In the genomic region with DNA sequence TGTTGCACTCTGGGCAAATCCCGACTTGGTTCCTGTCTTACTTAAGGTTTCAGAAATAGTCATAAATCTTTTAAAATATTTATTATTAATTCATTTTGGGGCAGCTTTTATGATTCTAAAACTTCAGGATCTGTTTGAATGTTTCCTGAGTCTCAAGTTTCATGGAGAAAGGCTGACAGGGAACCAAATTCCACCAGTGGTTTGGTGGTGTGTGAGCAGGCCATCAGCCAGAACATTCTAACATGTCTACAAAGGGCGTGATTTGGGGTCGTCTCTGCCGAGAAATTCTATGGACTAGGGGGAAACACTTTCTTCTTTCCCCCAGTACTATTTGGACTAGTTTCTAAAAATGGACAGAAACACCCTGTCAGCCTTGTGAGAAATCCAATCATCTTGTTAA, we compare ENCODE assay signal across 14 cellular contexts.
A peak's percentile ranks its signal among the peaks of the same experiment; 100 is the strongest.
DNase-seq lines count a peak whose midpoint lies in the region; ATAC-seq lines count a peak whose summit lies in the region.
"Had no signal": no experiment of that assay in that cellular context is flagged by ENCODE, and none has a peak within 500 bp of the region (broad histone marks: within the 10 kb centered on the region; RNA-seq: fewer than 3 reads in every experiment).

No MANE protein-coding gene starts in this region.

- H3K9me3 ChIP-seq in right cardiac atrium (ENCODE audit: control insufficient read depth, low read length) (no peaks in the 10 kb centered on the region), neuronal stem cell (replicated peaks in 1 of 2; ENCODE audit: control insufficient read depth in 2 of 2, insufficient read depth in 1 of 2, low read depth in 1 of 2, low read length in 2 of 2) (no peaks in the 10 kb centered on the region)
- H3K9me3 ChIP-seq: SJSA1 had no signal

- WGBS in right cardiac atrium, result 50% methylated on average over 4 of the region's 4 CpGs
- WGBS in neuronal stem cell (ENCODE audit: extremely low coverage in 2 of 2, insufficient read length in 2 of 2, insufficient replicate concordance in 1 of 2), 2 donors, result no CpG with 5 or more reads among the region's 4 CpGs

- H3K18ac ChIP-seq in neuronal stem cell (ENCODE audit: low read length), result no peak overlapping the region

- H3K4me1 ChIP-seq in right cardiac atrium (ENCODE audit: control insufficient read depth, insufficient read depth, low read length), result no peaks in the 10 kb centered on the region
- H3K4me1 ChIP-seq in neuronal stem cell (ENCODE audit: control insufficient read depth in 2 of 2, insufficient read depth in 1 of 2, low read depth in 1 of 2, low read length in 2 of 2), result peaks cover 15 to 45% of the 10 kb centered on the region in 2 donors
- H3K4me1 ChIP-seq: SJSA1 had no signal

- no peak for ATAC-seq in right cardiac atrium
- no peak for ATAC-seq in Right ventricle myocardium inferior
- no peak for ATAC-seq in GM18873 (IDR thresholded peaks at IDR 0.05; ENCODE audit: low FRiP score, unreplicated experiment)

- no peak overlapping the region for H2BK120ac ChIP-seq in neuronal stem cell (ENCODE audit: low read depth, low read length)

- no peak overlapping the region for H3K4me2 ChIP-seq in neuronal stem cell (ENCODE audit: insufficient read depth, low read length, poor library complexity, severe bottlenecking)
- H3K4me2 ChIP-seq: KMS-11 had no signal

- no peak overlapping the region for H3K4ac ChIP-seq in neuronal stem cell (ENCODE audit: low read length)

- peak overlapping the region; percentile 60 for H2AFZ ChIP-seq in neuronal stem cell (ENCODE audit: low read length)

- peak overlapping the region; percentile 56 for H3K4me3 ChIP-seq in right cardiac atrium (ENCODE audit: low read length)
- H3K4me3 ChIP-seq in neuronal stem cell (ENCODE audit: low read length in 2 of 2), result peak overlapping the region in 1 of 2 donors; percentile 41
- H3K4me3 ChIP-seq: SJSA1 had no signal

- no peaks in the 10 kb centered on the region for H3K36me3 ChIP-seq in neuronal stem cell (replicated peaks in 1 of 2; ENCODE audit: control insufficient read depth in 2 of 2, insufficient read depth in 2 of 2, low read length in 2 of 2)
- H3K36me3 ChIP-seq: SJSA1 had no signal

- no peak overlapping the region for H3K14ac ChIP-seq in neuronal stem cell (ENCODE audit: low read length)

- H2BK5ac ChIP-seq in neuronal stem cell (ENCODE audit: low read length), result no peak overlapping the region

- H2BK15ac ChIP-seq in neuronal stem cell (ENCODE audit: low read length), result no peak overlapping the region

- H3K27me3 ChIP-seq in right cardiac atrium (ENCODE audit: control insufficient read depth, insufficient read depth), result no peaks in the 10 kb centered on the region
- peaks cover 0 to 2% (median 0%) of the 10 kb centered on the region in 3 experiments for H3K27me3 ChIP-seq in neuronal stem cell (ENCODE audit: control insufficient read depth in 3 of 3, insufficient read depth in 3 of 3, low read depth in 1 of 3, low read length in 3 of 3)
- H3K27me3 ChIP-seq: SJSA1 had no signal

- no peak overlapping the region for H4K91ac ChIP-seq in neuronal stem cell (ENCODE audit: low read depth, low read length, poor library complexity)

- no peak overlapping the region for H3K9ac ChIP-seq in neuronal stem cell (ENCODE audit: low read depth, low read length, poor library complexity)
- H3K9ac ChIP-seq: KMS-11 had no signal

- DNase-seq in right cardiac atrium (no peak), Right ventricle myocardium inferior (ENCODE audit: missing footprints) (no peak), fibroblast of peridontal ligament (ENCODE audit: extremely low read depth) (peak; percentile 36), neuronal stem cell (ENCODE audit: low spot score) (no peak), epidermal melanocyte (ENCODE audit: insufficient read length, low spot score) (no peak), RKO (ENCODE audit: low spot score) (no peak), NCI-H187 treated with DMSO at 0.1 percent for 48 hours (lab: John Stamatoyannopoulos, UW) (no peak)
- DNase-seq: NCI-H1105 treated with DMSO at 0.1 percent for 48 hours, NCI-H187, NCI-H2171 treated with DMSO at 0.1 percent for 48 hours, NCI-H510A had no signal

- H3K23ac ChIP-seq in neuronal stem cell (ENCODE audit: low read depth, low read length, poor library complexity), result no peak overlapping the region

- no peak overlapping the region for H4K8ac ChIP-seq in neuronal stem cell (ENCODE audit: low read depth, low read length)

- no peak overlapping the region for H2BK12ac ChIP-seq in neuronal stem cell (ENCODE audit: low read length)

- no peaks in the 10 kb centered on the region for H3K79me1 ChIP-seq in neuronal stem cell (ENCODE audit: low read depth, low read length)

- intact Hi-C loops in right cardiac atrium (cut with DNase I), result loop anchor here in 1 of 4 donors (2.0 kb wide), 1 partner anchor 363 kb away; no protein-coding TSS in a partner anchor
- intact Hi-C loops in Right ventricle myocardium inferior (cut with DNase I), result loop anchor here (5.0 kb wide), 2 partner anchors 38 to 367 kb away; a partner anchor contains a TSS

- H2AK5ac ChIP-seq in neuronal stem cell (ENCODE audit: low read depth, low read length), result no peak overlapping the region

- H3K27ac ChIP-seq in right cardiac atrium (ENCODE audit: low read length), result no peak overlapping the region
- H3K27ac ChIP-seq in neuronal stem cell (replicated peaks; ENCODE audit: low read length), result no peak overlapping the region
- H3K27ac ChIP-seq: KMS-11, SJSA1 had no signal
